ENCODE assay signal across 1 cellular context in the genomic region with DNA sequence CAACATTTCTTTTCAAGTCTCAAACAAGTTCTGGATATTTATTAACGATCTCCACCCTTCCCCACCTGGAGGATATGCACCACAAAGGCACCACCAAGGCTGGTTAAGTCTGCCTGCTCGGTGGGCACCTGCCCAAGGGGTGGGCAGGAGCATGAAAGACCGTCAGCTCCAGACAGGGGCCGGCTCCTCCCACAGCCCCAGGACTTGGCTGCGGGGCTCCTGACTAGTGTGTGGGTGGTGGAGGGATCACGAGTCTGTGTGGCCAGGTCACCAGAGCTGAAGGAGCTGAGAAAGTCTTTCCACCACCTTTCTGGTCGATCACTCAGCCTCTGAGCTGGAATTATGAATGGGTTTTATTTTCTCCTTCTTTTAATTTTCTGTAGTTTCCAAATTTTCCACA.
TF ChIP-seq lines count a peak whose summit lies in the region.

No MANE protein-coding gene starts in this region.

TF ChIP-seq in SK-N-SH, 30 proteins besides CTCF, POLR2A, EP300 and RAD21 (continued from another document):
- TF ChIP-seq, protein P1, sequence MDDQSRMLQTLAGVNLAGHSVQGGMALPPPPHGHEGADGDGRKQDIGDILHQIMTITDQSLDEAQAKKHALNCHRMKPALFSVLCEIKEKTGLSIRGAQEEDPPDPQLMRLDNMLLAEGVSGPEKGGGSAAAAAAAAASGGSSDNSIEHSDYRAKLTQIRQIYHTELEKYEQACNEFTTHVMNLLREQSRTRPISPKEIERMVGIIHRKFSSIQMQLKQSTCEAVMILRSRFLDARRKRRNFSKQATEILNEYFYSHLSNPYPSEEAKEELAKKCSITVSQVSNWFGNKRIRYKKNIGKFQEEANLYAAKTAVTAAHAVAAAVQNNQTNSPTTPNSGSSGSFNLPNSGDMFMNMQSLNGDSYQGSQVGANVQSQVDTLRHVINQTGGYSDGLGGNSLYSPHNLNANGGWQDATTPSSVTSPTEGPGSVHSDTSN (IDR thresholded peaks at IDR 0.05): no peak
- TF ChIP-seq, protein P2, sequence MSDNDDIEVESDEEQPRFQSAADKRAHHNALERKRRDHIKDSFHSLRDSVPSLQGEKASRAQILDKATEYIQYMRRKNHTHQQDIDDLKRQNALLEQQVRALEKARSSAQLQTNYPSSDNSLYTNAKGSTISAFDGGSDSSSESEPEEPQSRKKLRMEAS (IDR thresholded peaks at IDR 0.05; ENCODE audit: low read depth): no peak
- TF ChIP-seq SMC3 (IDR thresholded peaks at IDR 0.05; ENCODE audit: low read depth, low read length) (no peak), RFX5 (IDR thresholded peaks at IDR 0.05; ENCODE audit: low read length) (no peak), POLR2AphosphoS5 (IDR thresholded peaks at IDR 0.05; ENCODE audit: low read depth, low read length) (no peak), SIN3A (IDR thresholded peaks at IDR 0.05; ENCODE audit: borderline replicate concordance, low read depth, low read length) (no peak), YY1 (IDR thresholded peaks at IDR 0.05; ENCODE audit: low read depth) (no peak), EZH2phosphoT487 (IDR thresholded peaks at IDR 0.05; ENCODE audit: borderline replicate concordance, low read depth) (no peak)
- TF ChIP-seq, protein P3, sequence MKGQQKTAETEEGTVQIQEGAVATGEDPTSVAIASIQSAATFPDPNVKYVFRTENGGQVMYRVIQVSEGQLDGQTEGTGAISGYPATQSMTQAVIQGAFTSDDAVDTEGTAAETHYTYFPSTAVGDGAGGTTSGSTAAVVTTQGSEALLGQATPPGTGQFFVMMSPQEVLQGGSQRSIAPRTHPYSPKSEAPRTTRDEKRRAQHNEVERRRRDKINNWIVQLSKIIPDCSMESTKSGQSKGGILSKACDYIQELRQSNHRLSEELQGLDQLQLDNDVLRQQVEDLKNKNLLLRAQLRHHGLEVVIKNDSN (IDR thresholded peaks at IDR 0.05; ENCODE audit: borderline replicate concordance, low read depth): no peak
